27 cellular contexts compared by ENCODE assay signal in the genomic region with DNA sequence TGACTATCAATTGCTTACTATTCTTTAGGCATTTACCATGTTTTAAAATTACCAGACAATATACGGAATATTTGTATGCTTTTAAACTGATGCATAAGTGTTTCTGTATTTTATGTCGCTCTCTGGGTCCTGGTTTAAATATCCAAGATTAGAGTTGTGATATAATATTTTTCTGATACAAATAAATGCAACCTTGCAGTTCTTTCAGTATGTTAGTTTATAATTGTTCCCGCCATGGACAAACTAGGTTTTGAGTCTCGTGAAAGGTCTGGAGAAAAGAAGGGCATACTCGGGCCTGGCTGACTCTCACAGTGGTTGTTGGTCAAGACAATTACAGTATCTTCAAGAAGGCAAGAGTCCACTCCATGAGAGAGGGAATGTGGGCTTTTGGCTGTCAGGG.
"Had no signal": no experiment of that assay in that cellular context is flagged by ENCODE, and none has a peak within 500 bp of the region (broad histone marks: within the 10 kb centered on the region; RNA-seq: fewer than 3 reads in every experiment).

No MANE protein-coding gene starts in this region.

- H3K9me3 ChIP-seq: suprapubic skin, testis, thoracic aorta, thyroid gland, tibial artery, transverse colon, upper lobe of right lung, uterus, vagina had no signal

- H3K36me3 ChIP-seq: stomach, suprapubic skin, thoracic aorta, thyroid gland, tibial artery, tibial nerve, transverse colon, upper lobe of left lung, upper lobe of right lung, uterus, vagina had no signal

- H3K4me1 ChIP-seq: stomach, suprapubic skin, testis, tibial artery, tibial nerve, transverse colon, upper lobe of left lung, upper lobe of right lung, uterus, vagina had no signal

- FAIRE-seq: urothelium cell line had no signal

- DNase-seq: stimulated activated CD4-positive, alpha-beta T cell treated with anti-CD3 and anti-CD28 coated beads, Interleukin-2, amount 100 ng/mL, for 48 hours; stimulated activated CD4-positive, alpha-beta T cell treated with anti-CD3 and anti-CD28 coated beads, Interleukin-4, amount 100 ng/mL, for 1 hour; stimulated activated CD4-positive, alpha-beta T cell treated with anti-CD3 and anti-CD28 coated beads, Interleukin-4, amount 100 ng/mL, for 24 hours; stimulated activated CD4-positive, alpha-beta T cell treated with anti-CD3 and anti-CD28 coated beads, Interleukin-4, amount 100 ng/mL, for 4 hours; stimulated activated CD8-positive, alpha-beta memory T cell treated with anti-CD3 and anti-CD28 coated beads, Interleukin-4, amount 100 ng/mL, for 48 hours; stimulated activated naive B cell treated with anti-CD40 and anti-IgM and Interleukin-4, amounts not matched to agents 10 μg/mL and 1 μg/mL and 100 μg/mL, for 72 hours; stimulated activated naive CD4-positive, alpha-beta T cell; stimulated activated naive CD4-positive, alpha-beta T cell treated with Interleukin-2 at 50 U/mL for 16 hours; stimulated activated naive CD8-positive, alpha-beta T cell treated with anti-CD3 and anti-CD28 coated beads, Interleukin-15, amount 100 ng/mL, for 72 hours; stimulated activated naive CD8-positive, alpha-beta T cell treated with anti-CD3 and anti-CD28 coated beads, Interleukin-15, Interleukin-2, amounts not matched to agents 100 U/mL and 50 U/mL, for 24 hours; stomach; substantia nigra; testis; thyroid gland; transverse colon; trophoblast cell; upper lobe of left lung; upper lobe of right lung; uterus had no signal

- ATAC-seq: stimulated activated effector memory CD8-positive, alpha-beta T cell treated with anti-CD3 and anti-CD28 coated beads, Interleukin-12 subunit alpha, Interleukin-12 subunit beta, amount 100 ng/mL, for 72 hours; stimulated activated memory B cell treated with anti-CD40 and anti-IgM and Interleukin-4, amounts not matched to agents 10 μg/mL and 1 μg/mL and 100 μg/mL, for 72 hours; stimulated activated naive B cell treated with anti-CD40 and anti-IgM and Interleukin-4, amounts not matched to agents 10 μg/mL and 1 μg/mL and 100 μg/mL, for 72 hours; stimulated activated naive CD8-positive, alpha-beta T cell treated with anti-CD3 and anti-CD28 coated beads, Interleukin-15, amount 100 ng/mL, for 72 hours; stimulated activated naive CD8-positive, alpha-beta T cell treated with anti-CD3 and anti-CD28 coated beads, Interleukin-15, Interleukin-2, amounts not matched to agents 100 U/mL and 50 U/mL, for 24 hours; upper lobe of right lung had no signal

- H3K27me3 ChIP-seq: testis, thyroid gland, upper lobe of left lung, uterus, vagina had no signal

- H3K4me3 ChIP-seq: stomach, suprapubic skin, testis, thoracic aorta, thyroid gland, tibial artery, tibial nerve, transverse colon, upper lobe of left lung, upper lobe of right lung, uterus, vagina had no signal

- H3K27ac ChIP-seq: stomach, suprapubic skin, testis, thoracic aorta, thyroid gland, tibial artery, tibial nerve, transverse colon, upper lobe of left lung, upper lobe of right lung, uterus, vagina had no signal
